ENCODE assay signal across 9 cellular contexts in the genomic region with DNA sequence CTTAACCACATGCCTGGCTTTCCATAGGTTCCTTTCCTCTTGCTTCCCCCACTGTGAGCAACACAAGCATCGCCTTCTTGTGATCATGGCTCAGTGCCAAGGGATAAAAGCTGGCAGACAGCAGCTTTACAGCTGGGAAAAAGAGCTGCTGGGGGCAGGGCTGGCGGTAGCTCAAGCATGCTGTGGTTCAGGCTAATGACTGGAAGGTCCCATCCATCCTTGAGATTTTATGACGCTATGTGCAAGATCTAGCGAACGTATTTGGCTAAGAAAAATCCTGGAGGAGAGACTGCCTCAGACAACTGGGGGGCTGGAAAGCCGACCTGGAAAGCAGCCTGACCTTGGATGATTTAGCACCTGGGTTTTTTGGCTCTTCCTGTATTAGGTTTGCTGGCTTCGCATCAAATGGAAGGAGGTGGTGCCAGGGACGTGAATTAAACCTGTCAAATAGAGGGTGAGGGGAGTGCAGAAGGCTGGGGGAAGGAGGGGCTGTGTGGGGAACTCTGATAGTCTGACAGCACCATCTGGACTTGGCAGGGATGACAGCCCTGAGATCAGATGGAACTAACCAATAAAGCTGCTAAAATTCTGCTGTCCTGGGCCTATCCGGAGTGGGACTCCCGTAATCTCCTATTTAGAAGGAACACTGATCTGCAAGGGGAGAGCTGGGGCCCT. TPM values are rescaled to one million over a fixed set of nuclear protein-coding genes. Genes with fewer than 3 reads are reported as not detected.
A peak's percentile ranks its signal among the peaks of the same experiment; 100 is the strongest.
DNase-seq lines count a peak whose midpoint lies in the region; ATAC-seq, FAIRE-seq and TF ChIP-seq lines count a peak whose summit lies in the region.
"Had no signal": no experiment of that assay in that cellular context is flagged by ENCODE, and none has a peak within 500 bp of the region (broad histone marks: within the 10 kb centered on the region; RNA-seq: fewer than 3 reads in every experiment).

No MANE protein-coding gene starts in this region.

- H3K9ac ChIP-seq in HepG2 (ENCODE audit: insufficient read depth, low read depth, low read length), result no peak overlapping the region

- H3K79me2 ChIP-seq in HepG2 (ENCODE audit: insufficient read depth, low read length), result no peaks in the 10 kb centered on the region

- H3K4me2 ChIP-seq in HepG2 (ENCODE audit: low read depth, low read length), result no peak overlapping the region

- CTCF ChIA-PET in HepG2 (lab: Yijun Ruan, JAX; ENCODE audit: low intra/inter-chr PET ratio, low total read pairs), result no interaction called here

- no peak for TF ChIP-seq POLR2A in gastroesophageal sphincter (IDR thresholded peaks at IDR 0.05)
- no peak for TF ChIP-seq POLR2A in HepG2 (IDR thresholded peaks at IDR 0.05; ENCODE audit: insufficient read depth in 1 of 2, low read depth in 2 of 2, low read length in 2 of 2)

- H3K27ac ChIP-seq in gastroesophageal sphincter (peak overlapping the region in 3 of 4 donors; percentile 37 to 80 (median 64)), HepG2 (ENCODE audit: extremely low read length, insufficient read depth, low read length) (no peak overlapping the region)
- H3K27ac ChIP-seq: breast epithelium had no signal

- no peaks in the 10 kb centered on the region for H3K36me3 ChIP-seq in gastroesophageal sphincter
- H3K36me3 ChIP-seq in HepG2 (replicated peaks in 1 of 2; ENCODE audit: control insufficient read depth in 1 of 2, insufficient read depth in 2 of 2, low read length in 2 of 2), result no peaks in the 10 kb centered on the region
- H3K36me3 ChIP-seq: breast epithelium had no signal

- TF ChIP-seq RAD21 in HepG2 (CRISPR knock-in tag; IDR thresholded peaks at IDR 0.05), result no peak

- H3K4me1 ChIP-seq in gastroesophageal sphincter (peaks cover 2 to 42% (median 11%) of the 10 kb centered on the region in 3 donors), HepG2 (ENCODE audit: insufficient read depth, low read length) (no peaks in the 10 kb centered on the region)

- H4K20me1 ChIP-seq in HepG2 (ENCODE audit: insufficient read depth, low read length), result no peaks in the 10 kb centered on the region

- peak; percentile 65 for DNase-seq in HK-2 (ENCODE audit: unreplicated experiment)
- peak; percentile 79 for DNase-seq in RCC 7860 (ENCODE audit: low spot score)
- DNase-seq in skeletal muscle cell (ENCODE audit: low read depth), result peak; percentile 95
- DNase-seq in HepG2 (ENCODE audit: low spot score), result no peak

- H3K4me3 ChIP-seq in gastroesophageal sphincter, result no peak overlapping the region
- H3K4me3 ChIP-seq in skeletal muscle cell (ENCODE audit: low read depth, low read length), result no peak overlapping the region
- H3K4me3 ChIP-seq in HepG2 (replicated peaks in 1 of 3; ENCODE audit: insufficient read depth in 1 of 3, low read depth in 2 of 3, low read length in 3 of 3), result no peak overlapping the region
- H3K4me3 ChIP-seq: breast epithelium had no signal

- in situ Hi-C loops in HepG2 (cut with HindIII; ENCODE audit: extremely low pct_ligation_motif_present, low pct_unique_long_range_greater_than_20kb), result no loop called here

- WGBS in gastroesophageal sphincter (ENCODE audit: low coverage in 1 of 2), 2 donors, result 0 to 16% methylated on average over 3 of the region's 10 CpGs
- WGBS in HepG2 (ENCODE audit: low lambda C conversion rate), result 51% methylated on average over 8 of the region's 10 CpGs

- H2AFZ ChIP-seq in HepG2 (ENCODE audit: low read length), result no peak overlapping the region

- FAIRE-seq in RCC 7860 (lab: Jason Lieb, UNC), result peak; percentile 76
- FAIRE-seq in HepG2 (lab: Jason Lieb, UNC), result no peak

- TF ChIP-seq EP300 in gastroesophageal sphincter (IDR thresholded peaks at IDR 0.05) (no peak), HepG2 (IDR thresholded peaks at IDR 0.05; ENCODE audit: low read depth in 2 of 2, low read length in 2 of 2) (no peak), HepG2 (CRISPR knock-in tag; IDR thresholded peaks at IDR 0.05; ENCODE audit: borderline replicate concordance) (no peak)

- H3K27me3 ChIP-seq in gastroesophageal sphincter (no peaks in the 10 kb centered on the region), HepG2 (ENCODE audit: control insufficient read depth in 1 of 2, insufficient read depth in 2 of 2, low read length in 2 of 2) (peaks cover 0 to 18% of the 10 kb centered on the region in 2 experiments; a peak in 1 of 5 replicates)
- H3K27me3 ChIP-seq: breast epithelium had no signal

- ATAC-seq in gastroesophageal sphincter (peak; percentile 50), HG03457 (IDR thresholded peaks at IDR 0.05; ENCODE audit: unreplicated experiment) (no peak), GM19452 (IDR thresholded peaks at IDR 0.05; ENCODE audit: unreplicated experiment) (no peak), HepG2 (no peak), HG03521 (IDR thresholded peaks at IDR 0.05; ENCODE audit: unreplicated experiment) (no peak)

- POLR2A ChIA-PET in HepG2 (lab: Yijun Ruan, JAX), result no interaction called here

- TF ChIP-seq CTCF in gastroesophageal sphincter (IDR thresholded peaks at IDR 0.05) (no peak), HepG2 (CRISPR knock-in tag; IDR thresholded peaks at IDR 0.05) (no peak)

- H3K9me3 ChIP-seq in gastroesophageal sphincter (no peaks in the 10 kb centered on the region), HepG2 (ENCODE audit: low read length) (no peaks in the 10 kb centered on the region)
- H3K9me3 ChIP-seq: breast epithelium had no signal

- BruUV-seq in HepG2 (replicated peaks; lab: Mats Ljungman, UMichigan), result no TSS peak

- intact Hi-C loops in HepG2 (cut with micrococcal nuclease; ENCODE audit: unreplicated experiment), result no loop called here

RNA-seq across cellular contexts. Expression of a gene that starts 34.8 kb away (rescaled TPM):
- total RNA-seq in gastroesophageal sphincter (1 to 10 TPM in 1 of 4 donors, under 1 TPM in 1, not detected in 2; 0.31 to 1.9 TPM), HepG2 (2016; rRNA removed; fragmentation: Illumina TruSeq; extraction: Trizol) (0.13 TPM in 1 of 2 replicates, not detected in the other)
- 0.18 and 0.51 TPM in 2 replicates for total RNA-seq in HepG2 (2016; cell fraction: cytosol; rRNA removed; fragmentation: Illumina TruSeq; extraction: Trizol; ENCODE audit: low read depth)
- 0.42 and 0.45 TPM in 2 replicates for total RNA-seq in HepG2 (2016; cell fraction: insoluble cytoplasmic fraction; rRNA removed; fragmentation: Illumina TruSeq; extraction: Trizol)
- 0.21 and 0.65 TPM in 2 replicates for total RNA-seq in HepG2 (2016; cell fraction: membrane; rRNA removed; fragmentation: Illumina TruSeq; extraction: Trizol)
- total RNA-seq in HepG2 (2016; cell fraction: nucleus; rRNA removed; fragmentation: Illumina TruSeq; extraction: Trizol), result not detected in 2 replicates
- 0.29 and 0.71 TPM in 2 replicates for polyA plus RNA-seq in HepG2 (2011; rRNA removed)
- polyA plus RNA-seq in HepG2 (2011; cell fraction: cytosol; rRNA removed), result 0.16 and 0.18 TPM in 2 replicates
- polyA plus RNA-seq in HepG2 (2011; cell fraction: nucleus; rRNA removed), result 0.23 TPM in 1 of 2 replicates, not detected in the other
- polyA plus RNA-seq in HepG2 (2012), result 0.15 and 0.20 TPM in 2 replicates
- polyA plus RNA-seq in HepG2 (2016; cell fraction: cytosol; fragmentation: Illumina TruSeq; extraction: Trizol; ENCODE audit: low read depth), result 0.19 TPM in 1 of 2 replicates, not detected in the other
- 0.37 and 0.66 TPM in 2 replicates for polyA plus RNA-seq in HepG2 (2016; cell fraction: insoluble cytoplasmic fraction; fragmentation: Illumina TruSeq; extraction: Trizol; ENCODE audit: low read depth)
- 0.17 and 0.34 TPM in 2 replicates for polyA plus RNA-seq in HepG2 (2016; cell fraction: membrane; fragmentation: Illumina TruSeq; extraction: Trizol; ENCODE audit: low read depth)
- polyA plus RNA-seq in HepG2 (2016; cell fraction: nucleus; fragmentation: Illumina TruSeq; extraction: Trizol; ENCODE audit: insufficient read depth, low read depth), result 0.44 TPM in 1 of 2 replicates, not detected in the other
- not detected in 2 replicates for polyA minus RNA-seq in HepG2 (2011; rRNA and poly(A)+ RNA removed; ENCODE audit: low replicate concordance)
- not detected in 2 replicates for polyA minus RNA-seq in HepG2 (2011; cell fraction: cytosol; rRNA and poly(A)+ RNA removed)
- polyA minus RNA-seq in HepG2 (2011; cell fraction: nucleus; rRNA and poly(A)+ RNA removed), result 0.77 and 0.87 TPM in 2 replicates

RNA-seq across cellular contexts. Expression of a gene that starts 35.3 kb away (rescaled TPM):
- 10 to 100 TPM; 51.7 to 94.9 (median 84.7) TPM for total RNA-seq in gastroesophageal sphincter
- total RNA-seq in HepG2 (2016; rRNA removed; fragmentation: Illumina TruSeq; extraction: Trizol), result 38.9 and 51.0 TPM in 2 replicates
- 12.3 and 12.7 TPM in 2 replicates for total RNA-seq in HepG2 (2016; cell fraction: cytosol; rRNA removed; fragmentation: Illumina TruSeq; extraction: Trizol; ENCODE audit: low read depth)
- 38.3 and 49.7 TPM in 2 replicates for total RNA-seq in HepG2 (2016; cell fraction: insoluble cytoplasmic fraction; rRNA removed; fragmentation: Illumina TruSeq; extraction: Trizol)
- total RNA-seq in HepG2 (2016; cell fraction: membrane; rRNA removed; fragmentation: Illumina TruSeq; extraction: Trizol), result 27.0 and 27.1 TPM in 2 replicates
- total RNA-seq in HepG2 (2016; cell fraction: nucleus; rRNA removed; fragmentation: Illumina TruSeq; extraction: Trizol), result 23.3 and 25.2 TPM in 2 replicates
- 13.4 and 14.5 TPM in 2 replicates for polyA plus RNA-seq in HepG2 (2011; rRNA removed)
- polyA plus RNA-seq in HepG2 (2011; cell fraction: cytosol; rRNA removed), result 17.1 and 38.8 TPM in 2 replicates
- polyA plus RNA-seq in HepG2 (2011; cell fraction: nucleus; rRNA removed), result 42.9 and 45.6 TPM in 2 replicates
- 20.9 and 33.5 TPM in 2 replicates for polyA plus RNA-seq in HepG2 (2012)
- 13.5 and 16.3 TPM in 2 replicates for polyA plus RNA-seq in HepG2 (2016; cell fraction: cytosol; fragmentation: Illumina TruSeq; extraction: Trizol; ENCODE audit: low read depth)
- 52.5 and 57.6 TPM in 2 replicates for polyA plus RNA-seq in HepG2 (2016; cell fraction: insoluble cytoplasmic fraction; fragmentation: Illumina TruSeq; extraction: Trizol; ENCODE audit: low read depth)
- 21.2 and 23.0 TPM in 2 replicates for polyA plus RNA-seq in HepG2 (2016; cell fraction: membrane; fragmentation: Illumina TruSeq; extraction: Trizol; ENCODE audit: low read depth)
- 34.2 and 34.7 TPM in 2 replicates for polyA plus RNA-seq in HepG2 (2016; cell fraction: nucleus; fragmentation: Illumina TruSeq; extraction: Trizol; ENCODE audit: insufficient read depth, low read depth)
- 18.4 and 22.8 TPM in 2 replicates for polyA minus RNA-seq in HepG2 (2011; rRNA and poly(A)+ RNA removed; ENCODE audit: low replicate concordance)
- polyA minus RNA-seq in HepG2 (2011; cell fraction: cytosol; rRNA and poly(A)+ RNA removed), result 8.9 and 11.3 TPM in 2 replicates
- polyA minus RNA-seq in HepG2 (2011; cell fraction: nucleus; rRNA and poly(A)+ RNA removed), result 17.1 and 19.1 TPM in 2 replicates

RNA-seq across cellular contexts. Expression of a gene that starts 40.5 kb away (rescaled TPM):
- total RNA-seq in gastroesophageal sphincter (1 to 10 TPM; 2.9 to 7.0 (median 4.0) TPM), HepG2 (2016; rRNA removed; fragmentation: Illumina TruSeq; extraction: Trizol) (2.5 and 4.1 TPM in 2 replicates)
- 1.2 and 1.5 TPM in 2 replicates for total RNA-seq in HepG2 (2016; cell fraction: cytosol; rRNA removed; fragmentation: Illumina TruSeq; extraction: Trizol; ENCODE audit: low read depth)
- total RNA-seq in HepG2 (2016; cell fraction: insoluble cytoplasmic fraction; rRNA removed; fragmentation: Illumina TruSeq; extraction: Trizol), result 2.2 and 3.3 TPM in 2 replicates
- 3.9 and 4.5 TPM in 2 replicates for total RNA-seq in HepG2 (2016; cell fraction: membrane; rRNA removed; fragmentation: Illumina TruSeq; extraction: Trizol)
- 1.4 and 1.6 TPM in 2 replicates for total RNA-seq in HepG2 (2016; cell fraction: nucleus; rRNA removed; fragmentation: Illumina TruSeq; extraction: Trizol)
- 2.8 and 3.8 TPM in 2 replicates for polyA plus RNA-seq in HepG2 (2011; rRNA removed)
- 2.7 and 2.9 TPM in 2 replicates for polyA plus RNA-seq in HepG2 (2011; cell fraction: cytosol; rRNA removed)
- 0.90 and 2.2 TPM in 2 replicates for polyA plus RNA-seq in HepG2 (2011; cell fraction: nucleus; rRNA removed)
- polyA plus RNA-seq in HepG2 (2012), result 2.4 and 5.1 TPM in 2 replicates
- 3.5 and 4.4 TPM in 2 replicates for polyA plus RNA-seq in HepG2 (2016; cell fraction: cytosol; fragmentation: Illumina TruSeq; extraction: Trizol; ENCODE audit: low read depth)
- 1.6 and 2.1 TPM in 2 replicates for polyA plus RNA-seq in HepG2 (2016; cell fraction: insoluble cytoplasmic fraction; fragmentation: Illumina TruSeq; extraction: Trizol; ENCODE audit: low read depth)
- 5.1 and 6.0 TPM in 2 replicates for polyA plus RNA-seq in HepG2 (2016; cell fraction: membrane; fragmentation: Illumina TruSeq; extraction: Trizol; ENCODE audit: low read depth)
- polyA plus RNA-seq in HepG2 (2016; cell fraction: nucleus; fragmentation: Illumina TruSeq; extraction: Trizol; ENCODE audit: insufficient read depth, low read depth), result 0.63 and 2.0 TPM in 2 replicates
- 0.72 and 5.6 TPM in 2 replicates for polyA minus RNA-seq in HepG2 (2011; rRNA and poly(A)+ RNA removed; ENCODE audit: low replicate concordance)
- polyA minus RNA-seq in HepG2 (2011; cell fraction: cytosol; rRNA and poly(A)+ RNA removed), result 2.1 and 2.6 TPM in 2 replicates
- polyA minus RNA-seq in HepG2 (2011; cell fraction: nucleus; rRNA and poly(A)+ RNA removed), result 2.5 and 3.0 TPM in 2 replicates

RNA-seq across cellular contexts. Expression of a gene that starts 42.0 kb away (rescaled TPM):
- total RNA-seq in gastroesophageal sphincter (1 to 10 TPM; 1.1 to 2.7 (median 2.5) TPM), HepG2 (2016; rRNA removed; fragmentation: Illumina TruSeq; extraction: Trizol) (0.77 and 1.2 TPM in 2 replicates)
- 0.26 and 0.91 TPM in 2 replicates for total RNA-seq in HepG2 (2016; cell fraction: cytosol; rRNA removed; fragmentation: Illumina TruSeq; extraction: Trizol; ENCODE audit: low read depth)
- total RNA-seq in HepG2 (2016; cell fraction: insoluble cytoplasmic fraction; rRNA removed; fragmentation: Illumina TruSeq; extraction: Trizol), result 0.56 and 0.84 TPM in 2 replicates
- total RNA-seq in HepG2 (2016; cell fraction: membrane; rRNA removed; fragmentation: Illumina TruSeq; extraction: Trizol), result 0.48 and 0.74 TPM in 2 replicates
- 1.5 and 2.3 TPM in 2 replicates for total RNA-seq in HepG2 (2016; cell fraction: nucleus; rRNA removed; fragmentation: Illumina TruSeq; extraction: Trizol)
- polyA plus RNA-seq in HepG2 (2011; rRNA removed), result 0.25 and 0.29 TPM in 2 replicates
- polyA plus RNA-seq in HepG2 (2011; cell fraction: cytosol; rRNA removed), result 0.17 and 0.37 TPM in 2 replicates
- 0.76 and 1.2 TPM in 2 replicates for polyA plus RNA-seq in HepG2 (2011; cell fraction: nucleus; rRNA removed)
- polyA plus RNA-seq in HepG2 (2012), result 0.66 and 1.2 TPM in 2 replicates
- polyA plus RNA-seq in HepG2 (2016; cell fraction: cytosol; fragmentation: Illumina TruSeq; extraction: Trizol; ENCODE audit: low read depth), result 0.37 and 1.2 TPM in 2 replicates
- 0.90 and 1.1 TPM in 2 replicates for polyA plus RNA-seq in HepG2 (2016; cell fraction: insoluble cytoplasmic fraction; fragmentation: Illumina TruSeq; extraction: Trizol; ENCODE audit: low read depth)
- polyA plus RNA-seq in HepG2 (2016; cell fraction: membrane; fragmentation: Illumina TruSeq; extraction: Trizol; ENCODE audit: low read depth), result 0.55 and 1.2 TPM in 2 replicates
- 4.6 and 5.3 TPM in 2 replicates for polyA plus RNA-seq in HepG2 (2016; cell fraction: nucleus; fragmentation: Illumina TruSeq; extraction: Trizol; ENCODE audit: insufficient read depth, low read depth)
- 0.50 and 1.3 TPM in 2 replicates for polyA minus RNA-seq in HepG2 (2011; rRNA and poly(A)+ RNA removed; ENCODE audit: low replicate concordance)
- 0.89 TPM in 1 of 2 replicates, not detected in the other for polyA minus RNA-seq in HepG2 (2011; cell fraction: cytosol; rRNA and poly(A)+ RNA removed)
- polyA minus RNA-seq in HepG2 (2011; cell fraction: nucleus; rRNA and poly(A)+ RNA removed), result 3.7 and 5.3 TPM in 2 replicates
